9 cellular contexts compared by ENCODE assay signal in genomic region chr21:38355992-38356781, GRCh38.
DNase-seq lines count a peak whose midpoint lies in the region; ATAC-seq and TF ChIP-seq lines count a peak whose summit lies in the region.
"Had no signal": no experiment of that assay in that cellular context is flagged by ENCODE, and none has a peak within 500 bp of the region (broad histone marks: within the 10 kb centered on the region; RNA-seq: fewer than 3 reads in every experiment).

No MANE protein-coding gene starts in this region.

- H3K27ac ChIP-seq in lung (ENCODE audit: low read depth in 1 of 2, low read length in 1 of 2), result peak overlapping the region in 1 of 2 donors; percentile 57
- H3K27ac ChIP-seq: epithelial cell of prostate had no signal

- DNase-seq in ELR (ENCODE audit: low read depth), result peak; percentile 81
- peak; percentile 40 for DNase-seq in NCI-H526 treated with DMSO at 0.1 percent for 48 hours (lab: John Stamatoyannopoulos, UW)
- DNase-seq in activated CD4-positive, alpha-beta T cell treated with anti-CD3 and anti-CD28 coated beads, Interleukin-2, amount 50 U/mL, for 4 hours, result peak; percentile 59 to 72
- peak; percentile 20 to 62 for DNase-seq in dermis microvascular lymphatic vessel endothelial cell (ENCODE audit: low read depth in 2 of 2)
- peak; percentile 86 for DNase-seq in lung (ENCODE audit: low spot score)
- DNase-seq in stimulated activated CD8-positive, alpha-beta memory T cell treated with anti-CD3 and anti-CD28 coated beads, Interleukin-12 subunit alpha, Interleukin-12 subunit beta, amount 100 ng/mL, for 4 hours (ENCODE audit: low read depth), result peak; percentile 28

- H3K4me1 ChIP-seq in lung (ENCODE audit: control insufficient read depth in 2 of 2, insufficient read depth in 2 of 2, low read length in 2 of 2), result peaks cover 0 to 5% of the 10 kb centered on the region in 2 donors

- peak; percentile 70 for ATAC-seq in HG03139 (IDR thresholded peaks at IDR 0.05; ENCODE audit: unreplicated experiment)
- ATAC-seq in lung (ENCODE audit: insufficient read depth, low FRiP score), result peak; percentile 84
- ATAC-seq in HG03342 (IDR thresholded peaks at IDR 0.05; ENCODE audit: unreplicated experiment), result no peak

- TF ChIP-seq CTCF in lung (IDR thresholded peaks at IDR 0.05; ENCODE audit: control extremely low read depth, extremely low read depth), result peak; percentile 73

- H3K9me3 ChIP-seq in lung (ENCODE audit: control insufficient read depth in 2 of 2, insufficient read depth in 1 of 2, low read length in 1 of 2), result no peaks in the 10 kb centered on the region

- 7 to 8% methylated on average over 20 of the region's 20 CpGs for WGBS in lung, 2 donors

- no peaks in the 10 kb centered on the region for H3K36me3 ChIP-seq in lung (ENCODE audit: control insufficient read depth in 2 of 2, insufficient read depth in 2 of 2, low read length in 2 of 2)

- no peaks in the 10 kb centered on the region for H3K27me3 ChIP-seq in lung (ENCODE audit: control insufficient read depth, insufficient read depth)

- H3K4me3 ChIP-seq in lung, result no peak overlapping the region

Comparison
In these comparisons a context has a peak if more than half of its experiments do, and no peak if none do; other contexts are left out.
1. DNase-seq: peak in every context shown above with its lines; median percentile 86 in lung; 81 in ELR; 66 in activated CD4-positive, alpha-beta T cell treated with anti-CD3 and anti-CD28 coated beads, Interleukin-2, amount 50 U/mL, for 4 hours; 41 in dermis microvascular lymphatic vessel endothelial cell; 40 in NCI-H526 treated with DMSO at 0.1 percent for 48 hours; 28 in stimulated activated CD8-positive, alpha-beta memory T cell treated with anti-CD3 and anti-CD28 coated beads, Interleukin-12 subunit alpha, Interleukin-12 subunit beta, amount 100 ng/mL, for 4 hours.